15 cellular contexts compared by ENCODE assay signal in the genomic region with DNA sequence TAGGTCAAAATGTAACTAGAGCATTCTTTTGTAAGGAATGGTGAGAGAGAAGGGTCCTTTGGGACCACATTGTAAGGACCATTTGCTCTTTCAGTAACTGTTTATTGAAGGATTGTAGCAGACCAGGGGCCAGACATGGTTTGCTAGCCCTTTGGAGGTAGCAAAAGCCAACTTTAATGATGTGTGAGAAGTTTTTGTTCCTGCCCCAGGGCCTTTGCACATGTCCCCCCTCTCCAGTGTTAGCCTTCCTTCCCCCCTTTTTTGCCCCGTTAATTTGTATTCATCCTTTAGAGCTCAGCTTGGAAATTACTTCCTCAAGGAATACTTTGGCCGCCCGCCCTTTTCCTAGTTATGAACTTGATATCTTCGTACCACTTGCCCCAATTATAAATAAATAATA. TPM values are rescaled to one million over a fixed set of nuclear protein-coding genes. Genes with fewer than 3 reads are reported as not detected.
A peak's percentile ranks its signal among the peaks of the same experiment; 100 is the strongest.
DNase-seq lines count a peak whose midpoint lies in the region; ATAC-seq and TF ChIP-seq lines count a peak whose summit lies in the region.
"Had no signal": no experiment of that assay in that cellular context is flagged by ENCODE, and none has a peak within 500 bp of the region (broad histone marks: within the 10 kb centered on the region; RNA-seq: fewer than 3 reads in every experiment).

No MANE protein-coding gene starts in this region.

- H3K27me3 ChIP-seq in body of pancreas (no peaks in the 10 kb centered on the region), lower lobe of right lung (ENCODE audit: low read depth) (no peaks in the 10 kb centered on the region), testis (no peaks in the 10 kb centered on the region)

- H3K36me3 ChIP-seq in body of pancreas (replicated peaks in 1 of 2; ENCODE audit: insufficient read depth in 1 of 2, low read depth in 2 of 2) (no peaks in the 10 kb centered on the region), lower lobe of right lung (peaks cover 11% of the 10 kb centered on the region), testis (ENCODE audit: low read depth, missing control alignments) (no peaks in the 10 kb centered on the region)

- H3K4me3 ChIP-seq in body of pancreas (no peak overlapping the region), lower lobe of right lung (no peak overlapping the region), testis (no peak overlapping the region)

- H3K27ac Mint-ChIP-seq in CD14-positive monocyte: peak overlapping the region; percentile 76 to 95 (median 94)
- H3K27ac Mint-ChIP-seq in activated CD4-positive, alpha-beta memory T cell treated with anti-CD3 and anti-CD28 coated beads for 36 hours: no peak overlapping the region

- ATAC-seq in body of pancreas: no peak
- no peak for ATAC-seq in lower lobe of right lung

- H3K4me3 Mint-ChIP-seq in CD14-positive monocyte: no peak overlapping the region
- H3K4me3 Mint-ChIP-seq in activated CD4-positive, alpha-beta memory T cell treated with anti-CD3 and anti-CD28 coated beads for 36 hours: no peak overlapping the region

- POLR2A ChIA-PET in activated CD4-positive, alpha-beta memory T cell treated with anti-CD3 and anti-CD28 coated beads for 36 hours (lab: Charles Lee): interaction anchor here (0.6 kb wide), 1 partner anchor 22 kb away, joined by 3 read pairs; no protein-coding TSS in a partner anchor

- no peak for DNase-seq in CD14-positive monocyte (ENCODE audit: low spot score)
- no peak for DNase-seq in body of pancreas
- DNase-seq in lower lobe of right lung: no peak
- no peak for DNase-seq in testis
- DNase-seq in activated naive CD4-positive, alpha-beta T cell (lab: John Stamatoyannopoulos, UW): no peak
- no peak for DNase-seq in activated CD4-positive, alpha-beta memory T cell treated with anti-CD3 and anti-CD28 coated beads for 36 hours
- DNase-seq in GDM1 (lab: John Stamatoyannopoulos, UW): no peak
- DNase-seq: DMS79 treated with DMSO at 0.1 percent for 48 hours, H7, NCI-H187 treated with DMSO at 0.1 percent for 48 hours, NCI-H226, NCI-H524, NCI-H82, SHP77 had no signal

- peaks cover 68% of the 10 kb centered on the region for H3K4me1 Mint-ChIP-seq in CD14-positive monocyte
- peaks cover 47% of the 10 kb centered on the region for H3K4me1 Mint-ChIP-seq in activated CD4-positive, alpha-beta memory T cell treated with anti-CD3 and anti-CD28 coated beads for 36 hours (ENCODE audit: low read depth)

- CTCF ChIA-PET in activated CD4-positive, alpha-beta memory T cell treated with anti-CD3 and anti-CD28 coated beads for 36 hours (lab: Charles Lee): interaction anchor here (0.7 to 1.2 kb wide), 3 partner anchors 49 to 51 kb away, joined by 3 read pairs; no protein-coding TSS in a partner anchor

- WGBS in body of pancreas, 2 donors: 81 to 84% methylated on average over 4 of the region's 4 CpGs
- WGBS in testis, 2 donors: 88 to 92% methylated on average over 4 of the region's 4 CpGs

- H3K27me3 Mint-ChIP-seq in CD14-positive monocyte (ENCODE audit: low read depth in 3 of 3): no peaks in the 10 kb centered on the region
- H3K27me3 Mint-ChIP-seq in activated CD4-positive, alpha-beta memory T cell treated with anti-CD3 and anti-CD28 coated beads for 36 hours: no peaks in the 10 kb centered on the region

- H3K36me3 Mint-ChIP-seq in CD14-positive monocyte: peaks cover 25 to 31% of the 10 kb centered on the region in 2 donors
- peaks cover 5% of the 10 kb centered on the region for H3K36me3 Mint-ChIP-seq in activated CD4-positive, alpha-beta memory T cell treated with anti-CD3 and anti-CD28 coated beads for 36 hours

- H3K9me3 ChIP-seq in body of pancreas (no peaks in the 10 kb centered on the region), lower lobe of right lung (no peaks in the 10 kb centered on the region), testis (no peaks in the 10 kb centered on the region)

- H3K27ac ChIP-seq in body of pancreas (peak overlapping the region in 3 of 4 donors; percentile 70 to 83 (median 82)), lower lobe of right lung (peak overlapping the region; percentile 49), testis (peak overlapping the region; percentile 40 to 53)
- H3K27ac ChIP-seq: C4-2B had no signal

- TF ChIP-seq CTCF in CD14-positive monocyte (IDR thresholded peaks at IDR 0.05) (no peak), body of pancreas (IDR thresholded peaks at IDR 0.05) (no peak), lower lobe of right lung (IDR thresholded peaks at IDR 0.05) (no peak), testis (IDR thresholded peaks at IDR 0.05) (no peak)

- H3K4me1 ChIP-seq in body of pancreas (peaks cover 86% of the 10 kb centered on the region), lower lobe of right lung (peaks cover 54% of the 10 kb centered on the region), testis (peaks cover 67% of the 10 kb centered on the region)

- TF ChIP-seq POLR2A in body of pancreas (IDR thresholded peaks at IDR 0.05): no peak
- TF ChIP-seq POLR2A in testis (IDR thresholded peaks at IDR 0.05): no peak

- intact Hi-C loops in CD14-positive monocyte (cut with micrococcal nuclease) (loop anchor here in 1 of 2 donors (10.0 kb wide), 1 partner anchor 66 kb away; no protein-coding TSS in a partner anchor), body of pancreas (cut with DNase I) (no loop called here), lower lobe of right lung (cut with DNase I) (no loop called here), testis (cut with DNase I; ENCODE audit: low total_unique reads) (no loop called here)
- intact Hi-C loops in activated CD4-positive, alpha-beta memory T cell treated with anti-CD3 and anti-CD28 coated beads for 36 hours (cut with micrococcal nuclease): no loop called here

- H3K9me3 Mint-ChIP-seq in CD14-positive monocyte: no peaks in the 10 kb centered on the region
- no peaks in the 10 kb centered on the region for H3K9me3 Mint-ChIP-seq in activated CD4-positive, alpha-beta memory T cell treated with anti-CD3 and anti-CD28 coated beads for 36 hours

RNA-seq across cellular contexts. Expression of a gene that starts 9.0 kb away (rescaled TPM):
- polyA plus RNA-seq in CD14-positive monocyte: 10 to 100 TPM in 1 of 2 donors, 1 to 10 TPM in 1; 5.5 to 10.1 TPM
- total RNA-seq in body of pancreas: 10 to 100 TPM; 27.5 to 79.8 TPM
- 61.2 TPM for total RNA-seq in lower lobe of right lung
- total RNA-seq in testis: 100 to 1,000 TPM in 1 of 2 donors, 10 to 100 TPM in 1; 94.0 to 101 TPM
- polyA plus RNA-seq in testis (ENCODE audit: insufficient read depth, low read depth, low replicate concordance): 51.7 TPM
- total RNA-seq in activated CD4-positive, alpha-beta memory T cell treated with anti-CD3 and anti-CD28 coated beads for 36 hours: 10 to 100 TPM; 42.0 to 44.7 TPM
